1 cellular context compared by ENCODE assay signal in the genomic region with DNA sequence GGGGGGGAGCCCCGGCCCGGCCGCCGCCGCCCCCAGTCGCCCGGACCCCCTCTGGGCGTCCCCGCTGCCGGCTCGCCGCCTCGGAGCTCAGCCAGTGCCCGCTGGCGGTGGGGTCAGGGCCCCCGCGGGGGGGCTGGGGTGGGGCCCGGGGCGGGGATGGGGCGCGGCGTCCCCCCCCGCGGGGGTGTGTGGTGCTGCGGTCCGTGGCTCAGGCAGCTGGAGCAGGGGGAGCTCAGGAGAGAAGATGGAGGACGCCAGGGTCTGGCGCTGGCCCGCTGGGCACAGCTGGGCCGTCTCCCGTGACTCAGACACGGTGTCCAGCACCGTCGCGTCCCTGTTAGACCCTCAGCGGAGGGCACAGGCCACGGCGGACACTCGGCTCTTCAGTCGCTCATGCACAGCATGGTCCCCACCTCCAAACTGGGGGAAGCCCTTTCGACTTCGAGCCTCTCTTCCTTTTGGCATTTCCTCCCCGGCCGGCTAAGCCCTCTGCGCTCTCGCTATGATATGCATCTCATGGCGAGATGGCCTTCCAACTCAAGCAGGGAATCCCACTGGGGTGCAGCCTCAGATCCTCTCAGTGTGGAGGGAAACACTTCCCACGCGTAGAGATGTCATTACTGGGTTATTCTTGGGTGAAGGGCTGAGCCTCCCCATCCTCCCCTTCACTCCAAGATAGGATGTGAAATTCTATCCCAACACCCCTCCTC.
A peak's percentile ranks its signal among the peaks of the same experiment; 100 is the strongest.
TF ChIP-seq lines count a peak whose summit lies in the region.

No MANE protein-coding gene starts in this region.

TF ChIP-seq in K562, 482 proteins besides CTCF, POLR2A, EP300 and RAD21 (continued from another document and continues in another):
- TF ChIP-seq ZNF696 (CRISPR knock-in tag; conservative IDR thresholded peaks at IDR 0.05) (no peak), RB1 (IDR thresholded peaks at IDR 0.05; ENCODE audit: low read depth) (0 out of 2 replicates have a peak, but pooled peaks have one; percentile 27), ZNF79 (CRISPR knock-in tag; IDR thresholded peaks at IDR 0.05; ENCODE audit: low read depth) (no peak), ZNF766 (CRISPR knock-in tag; conservative IDR thresholded peaks at IDR 0.05) (peak; percentile 47; the same call in 1 of the 2 replicates), MECOM (CRISPR knock-in tag; IDR thresholded peaks at IDR 0.05) (no peak), COPS2 (conservative IDR thresholded peaks at IDR 0.05) (no peak), ZNF830 (CRISPR knock-in tag; IDR thresholded peaks at IDR 0.05) (0 out of 2 replicates have a peak, but pooled peaks have one; percentile 93), NCOR1 (IDR thresholded peaks at IDR 0.05) (no peak), OTX1 (CRISPR knock-in tag; IDR thresholded peaks at IDR 0.05) (peak; percentile 80; the same call in 1 of the 2 replicates), CBX3 (IDR thresholded peaks at IDR 0.05; ENCODE audit: borderline replicate concordance in 1 of 2, low read length in 2 of 2) (no peak), ZNF717 (CRISPR knock-in tag; IDR thresholded peaks at IDR 0.05) (0 out of 2 replicates have a peak, but pooled peaks have one; percentile 18), ZNF507 (tag; conservative IDR thresholded peaks at IDR 0.05) (no peak), SMARCA5 (IDR thresholded peaks at IDR 0.05) (no peak), RFX7 (CRISPR knock-in tag; IDR thresholded peaks at IDR 0.05) (no peak), GTF2F1 (IDR thresholded peaks at IDR 0.05; ENCODE audit: low read depth, low read length) (0 out of 2 replicates have a peak, but pooled peaks have one; percentile 62), TRIM28 (IDR thresholded peaks at IDR 0.05) (no peak), SMARCA4 (IDR thresholded peaks at IDR 0.05) (no peak), EGR1 (conservative IDR thresholded peaks at IDR 0.05) (no peak), LARP7 (IDR thresholded peaks at IDR 0.05) (0 out of 2 replicates have a peak, but pooled peaks have one; percentile 19), RNF2 (IDR thresholded peaks at IDR 0.05) (no peak), MTA3 (IDR thresholded peaks at IDR 0.05; ENCODE audit: borderline replicate concordance) (peak; percentile 68; the same call in 1 of the 2 replicates), GATA2 (CRISPR knock-in tag; IDR thresholded peaks at IDR 0.05) (no peak), ZKSCAN8 (CRISPR knock-in tag; IDR thresholded peaks at IDR 0.05) (no peak), ZNF778 (CRISPR knock-in tag; IDR thresholded peaks at IDR 0.05) (no peak), CC2D1A (IDR thresholded peaks at IDR 0.05) (no peak), SRSF7 (optimal IDR thresholded peaks at IDR 0.05; ENCODE audit: low read depth, low read length) (no peak), ZNF253 (CRISPR knock-in tag; conservative IDR thresholded peaks at IDR 0.05) (no peak), ZNF311 (CRISPR knock-in tag; IDR thresholded peaks at IDR 0.05) (no peak), ZNF764 (CRISPR knock-in tag; IDR thresholded peaks at IDR 0.05; ENCODE audit: low read depth) (no peak), NCOA4 (IDR thresholded peaks at IDR 0.05; ENCODE audit: partially characterized antibody) (no peak), CBFB (CRISPR knock-in tag; IDR thresholded peaks at IDR 0.05) (no peak; the same call in 1 of the 2 replicates), ZFP36 (IDR thresholded peaks at IDR 0.05; ENCODE audit: low read depth, low read length, partially characterized antibody) (no peak), HNRNPL (IDR thresholded peaks at IDR 0.05; ENCODE audit: low read depth, low read length) (no peak), DNMT1 (IDR thresholded peaks at IDR 0.05) (peak; percentile 99), HDGF (IDR thresholded peaks at IDR 0.05) (no peak), SRF (CRISPR knock-in tag; IDR thresholded peaks at IDR 0.05) (0 out of 4 replicates have a peak, but pooled peaks of 1 of the 2 experiments have one; percentile 32), TRIM24 (IDR thresholded peaks at IDR 0.05) (no peak), MIER1 (IDR thresholded peaks at IDR 0.05; ENCODE audit: low read depth) (no peak)
- TF ChIP-seq, protein P1, sequence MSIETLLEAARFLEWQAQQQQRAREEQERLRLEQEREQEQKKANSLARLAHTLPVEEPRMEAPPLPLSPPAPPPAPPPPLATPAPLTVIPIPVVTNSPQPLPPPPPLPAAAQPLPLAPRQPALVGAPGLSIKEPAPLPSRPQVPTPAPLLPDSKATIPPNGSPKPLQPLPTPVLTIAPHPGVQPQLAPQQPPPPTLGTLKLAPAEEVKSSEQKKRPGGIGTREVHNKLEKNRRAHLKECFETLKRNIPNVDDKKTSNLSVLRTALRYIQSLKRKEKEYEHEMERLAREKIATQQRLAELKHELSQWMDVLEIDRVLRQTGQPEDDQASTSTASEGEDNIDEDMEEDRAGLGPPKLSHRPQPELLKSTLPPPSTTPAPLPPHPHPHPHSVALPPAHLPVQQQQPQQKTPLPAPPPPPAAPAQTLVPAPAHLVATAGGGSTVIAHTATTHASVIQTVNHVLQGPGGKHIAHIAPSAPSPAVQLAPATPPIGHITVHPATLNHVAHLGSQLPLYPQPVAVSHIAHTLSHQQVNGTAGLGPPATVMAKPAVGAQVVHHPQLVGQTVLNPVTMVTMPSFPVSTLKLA (conservative IDR thresholded peaks at IDR 0.05) = peak in 1 of 2 experiments; percentile 65; a peak in 1 of 4 replicates
- TF ChIP-seq, protein P2, sequence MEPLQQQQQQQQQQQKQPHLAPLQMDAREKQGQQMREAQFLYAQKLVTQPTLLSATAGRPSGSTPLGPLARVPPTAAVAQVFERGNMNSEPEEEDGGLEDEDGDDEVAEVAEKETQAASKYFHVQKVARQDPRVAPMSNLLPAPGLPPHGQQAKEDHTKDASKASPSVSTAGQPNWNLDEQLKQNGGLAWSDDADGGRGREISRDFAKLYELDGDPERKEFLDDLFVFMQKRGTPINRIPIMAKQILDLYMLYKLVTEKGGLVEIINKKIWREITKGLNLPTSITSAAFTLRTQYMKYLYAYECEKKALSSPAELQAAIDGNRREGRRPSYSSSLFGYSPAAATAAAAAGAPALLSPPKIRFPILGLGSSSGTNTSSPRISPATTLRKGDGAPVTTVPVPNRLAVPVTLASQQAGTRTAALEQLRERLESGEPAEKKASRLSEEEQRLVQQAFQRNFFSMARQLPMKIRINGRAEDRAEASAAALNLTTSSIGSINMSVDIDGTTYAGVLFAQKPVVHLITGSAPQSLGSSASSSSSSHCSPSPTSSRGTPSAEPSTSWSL (CRISPR knock-in tag; IDR thresholded peaks at IDR 0.05; ENCODE audit: borderline replicate concordance) = no peak
- TF ChIP-seq, protein P3, sequence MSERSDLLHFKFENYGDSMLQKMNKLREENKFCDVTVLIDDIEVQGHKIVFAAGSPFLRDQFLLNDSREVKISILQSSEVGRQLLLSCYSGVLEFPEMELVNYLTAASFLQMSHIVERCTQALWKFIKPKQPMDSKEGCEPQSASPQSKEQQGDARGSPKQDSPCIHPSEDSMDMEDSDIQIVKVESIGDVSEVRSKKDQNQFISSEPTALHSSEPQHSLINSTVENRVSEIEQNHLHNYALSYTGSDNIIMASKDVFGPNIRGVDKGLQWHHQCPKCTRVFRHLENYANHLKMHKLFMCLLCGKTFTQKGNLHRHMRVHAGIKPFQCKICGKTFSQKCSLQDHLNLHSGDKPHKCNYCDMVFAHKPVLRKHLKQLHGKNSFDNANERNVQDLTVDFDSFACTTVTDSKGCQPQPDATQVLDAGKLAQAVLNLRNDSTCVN (CRISPR knock-in tag; IDR thresholded peaks at IDR 0.05) = peak; percentile 86
- TF ChIP-seq, protein P4, sequence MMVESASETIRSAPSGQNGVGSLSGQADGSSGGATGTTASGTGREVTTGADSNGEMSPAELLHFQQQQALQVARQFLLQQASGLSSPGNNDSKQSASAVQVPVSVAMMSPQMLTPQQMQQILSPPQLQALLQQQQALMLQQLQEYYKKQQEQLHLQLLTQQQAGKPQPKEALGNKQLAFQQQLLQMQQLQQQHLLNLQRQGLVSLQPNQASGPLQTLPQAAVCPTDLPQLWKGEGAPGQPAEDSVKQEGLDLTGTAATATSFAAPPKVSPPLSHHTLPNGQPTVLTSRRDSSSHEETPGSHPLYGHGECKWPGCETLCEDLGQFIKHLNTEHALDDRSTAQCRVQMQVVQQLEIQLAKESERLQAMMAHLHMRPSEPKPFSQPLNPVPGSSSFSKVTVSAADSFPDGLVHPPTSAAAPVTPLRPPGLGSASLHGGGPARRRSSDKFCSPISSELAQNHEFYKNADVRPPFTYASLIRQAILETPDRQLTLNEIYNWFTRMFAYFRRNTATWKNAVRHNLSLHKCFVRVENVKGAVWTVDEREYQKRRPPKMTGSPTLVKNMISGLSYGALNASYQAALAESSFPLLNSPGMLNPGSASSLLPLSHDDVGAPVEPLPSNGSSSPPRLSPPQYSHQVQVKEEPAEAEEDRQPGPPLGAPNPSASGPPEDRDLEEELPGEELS (CRISPR knock-in tag; IDR thresholded peaks at IDR 0.05; ENCODE audit: borderline replicate concordance) = no peak
- TF ChIP-seq, protein P5, sequence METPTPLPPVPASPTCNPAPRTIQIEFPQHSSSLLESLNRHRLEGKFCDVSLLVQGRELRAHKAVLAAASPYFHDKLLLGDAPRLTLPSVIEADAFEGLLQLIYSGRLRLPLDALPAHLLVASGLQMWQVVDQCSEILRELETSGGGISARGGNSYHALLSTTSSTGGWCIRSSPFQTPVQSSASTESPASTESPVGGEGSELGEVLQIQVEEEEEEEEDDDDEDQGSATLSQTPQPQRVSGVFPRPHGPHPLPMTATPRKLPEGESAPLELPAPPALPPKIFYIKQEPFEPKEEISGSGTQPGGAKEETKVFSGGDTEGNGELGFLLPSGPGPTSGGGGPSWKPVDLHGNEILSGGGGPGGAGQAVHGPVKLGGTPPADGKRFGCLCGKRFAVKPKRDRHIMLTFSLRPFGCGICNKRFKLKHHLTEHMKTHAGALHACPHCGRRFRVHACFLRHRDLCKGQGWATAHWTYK (CRISPR knock-in tag; IDR thresholded peaks at IDR 0.05) = peak; percentile 94
- TF ChIP-seq, protein P6, sequence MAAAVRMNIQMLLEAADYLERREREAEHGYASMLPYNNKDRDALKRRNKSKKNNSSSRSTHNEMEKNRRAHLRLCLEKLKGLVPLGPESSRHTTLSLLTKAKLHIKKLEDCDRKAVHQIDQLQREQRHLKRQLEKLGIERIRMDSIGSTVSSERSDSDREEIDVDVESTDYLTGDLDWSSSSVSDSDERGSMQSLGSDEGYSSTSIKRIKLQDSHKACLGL (CRISPR knock-in tag; IDR thresholded peaks at IDR 0.05; ENCODE audit: borderline replicate concordance, poor library complexity, severe bottlenecking) = no peak
- TF ChIP-seq, protein P7, sequence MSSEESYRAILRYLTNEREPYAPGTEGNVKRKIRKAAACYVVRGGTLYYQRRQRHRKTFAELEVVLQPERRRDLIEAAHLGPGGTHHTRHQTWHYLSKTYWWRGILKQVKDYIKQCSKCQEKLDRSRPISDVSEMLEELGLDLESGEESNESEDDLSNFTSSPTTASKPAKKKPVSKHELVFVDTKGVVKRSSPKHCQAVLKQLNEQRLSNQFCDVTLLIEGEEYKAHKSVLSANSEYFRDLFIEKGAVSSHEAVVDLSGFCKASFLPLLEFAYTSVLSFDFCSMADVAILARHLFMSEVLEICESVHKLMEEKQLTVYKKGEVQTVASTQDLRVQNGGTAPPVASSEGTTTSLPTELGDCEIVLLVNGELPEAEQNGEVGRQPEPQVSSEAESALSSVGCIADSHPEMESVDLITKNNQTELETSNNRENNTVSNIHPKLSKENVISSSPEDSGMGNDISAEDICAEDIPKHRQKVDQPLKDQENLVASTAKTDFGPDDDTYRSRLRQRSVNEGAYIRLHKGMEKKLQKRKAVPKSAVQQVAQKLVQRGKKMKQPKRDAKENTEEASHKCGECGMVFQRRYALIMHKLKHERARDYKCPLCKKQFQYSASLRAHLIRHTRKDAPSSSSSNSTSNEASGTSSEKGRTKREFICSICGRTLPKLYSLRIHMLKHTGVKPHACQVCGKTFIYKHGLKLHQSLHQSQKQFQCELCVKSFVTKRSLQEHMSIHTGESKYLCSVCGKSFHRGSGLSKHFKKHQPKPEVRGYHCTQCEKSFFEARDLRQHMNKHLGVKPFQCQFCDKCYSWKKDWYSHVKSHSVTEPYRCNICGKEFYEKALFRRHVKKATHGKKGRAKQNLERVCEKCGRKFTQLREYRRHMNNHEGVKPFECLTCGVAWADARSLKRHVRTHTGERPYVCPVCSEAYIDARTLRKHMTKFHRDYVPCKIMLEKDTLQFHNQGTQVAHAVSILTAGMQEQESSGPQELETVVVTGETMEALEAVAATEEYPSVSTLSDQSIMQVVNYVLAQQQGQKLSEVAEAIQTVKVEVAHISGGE (CRISPR knock-in tag; IDR thresholded peaks at IDR 0.05) = no peak; a peak in 1 of 6 replicates
- TF ChIP-seq, protein P8, sequence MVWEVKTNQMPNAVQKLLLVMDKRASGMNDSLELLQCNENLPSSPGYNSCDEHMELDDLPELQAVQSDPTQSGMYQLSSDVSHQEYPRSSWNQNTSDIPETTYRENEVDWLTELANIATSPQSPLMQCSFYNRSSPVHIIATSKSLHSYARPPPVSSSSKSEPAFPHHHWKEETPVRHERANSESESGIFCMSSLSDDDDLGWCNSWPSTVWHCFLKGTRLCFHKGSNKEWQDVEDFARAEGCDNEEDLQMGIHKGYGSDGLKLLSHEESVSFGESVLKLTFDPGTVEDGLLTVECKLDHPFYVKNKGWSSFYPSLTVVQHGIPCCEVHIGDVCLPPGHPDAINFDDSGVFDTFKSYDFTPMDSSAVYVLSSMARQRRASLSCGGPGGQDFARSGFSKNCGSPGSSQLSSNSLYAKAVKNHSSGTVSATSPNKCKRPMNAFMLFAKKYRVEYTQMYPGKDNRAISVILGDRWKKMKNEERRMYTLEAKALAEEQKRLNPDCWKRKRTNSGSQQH (CRISPR knock-in tag; IDR thresholded peaks at IDR 0.05) = 0 out of 2 replicates have a peak, but pooled peaks have one; percentile 49
- TF ChIP-seq, protein P9, sequence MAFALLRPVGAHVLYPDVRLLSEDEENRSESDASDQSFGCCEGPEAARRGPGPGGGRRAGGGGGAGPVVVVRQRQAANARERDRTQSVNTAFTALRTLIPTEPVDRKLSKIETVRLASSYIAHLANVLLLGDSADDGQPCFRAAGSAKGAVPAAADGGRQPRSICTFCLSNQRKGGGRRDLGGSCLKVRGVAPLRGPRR (CRISPR knock-in tag; IDR thresholded peaks at IDR 0.05) = no peak
- TF ChIP-seq, protein P10, sequence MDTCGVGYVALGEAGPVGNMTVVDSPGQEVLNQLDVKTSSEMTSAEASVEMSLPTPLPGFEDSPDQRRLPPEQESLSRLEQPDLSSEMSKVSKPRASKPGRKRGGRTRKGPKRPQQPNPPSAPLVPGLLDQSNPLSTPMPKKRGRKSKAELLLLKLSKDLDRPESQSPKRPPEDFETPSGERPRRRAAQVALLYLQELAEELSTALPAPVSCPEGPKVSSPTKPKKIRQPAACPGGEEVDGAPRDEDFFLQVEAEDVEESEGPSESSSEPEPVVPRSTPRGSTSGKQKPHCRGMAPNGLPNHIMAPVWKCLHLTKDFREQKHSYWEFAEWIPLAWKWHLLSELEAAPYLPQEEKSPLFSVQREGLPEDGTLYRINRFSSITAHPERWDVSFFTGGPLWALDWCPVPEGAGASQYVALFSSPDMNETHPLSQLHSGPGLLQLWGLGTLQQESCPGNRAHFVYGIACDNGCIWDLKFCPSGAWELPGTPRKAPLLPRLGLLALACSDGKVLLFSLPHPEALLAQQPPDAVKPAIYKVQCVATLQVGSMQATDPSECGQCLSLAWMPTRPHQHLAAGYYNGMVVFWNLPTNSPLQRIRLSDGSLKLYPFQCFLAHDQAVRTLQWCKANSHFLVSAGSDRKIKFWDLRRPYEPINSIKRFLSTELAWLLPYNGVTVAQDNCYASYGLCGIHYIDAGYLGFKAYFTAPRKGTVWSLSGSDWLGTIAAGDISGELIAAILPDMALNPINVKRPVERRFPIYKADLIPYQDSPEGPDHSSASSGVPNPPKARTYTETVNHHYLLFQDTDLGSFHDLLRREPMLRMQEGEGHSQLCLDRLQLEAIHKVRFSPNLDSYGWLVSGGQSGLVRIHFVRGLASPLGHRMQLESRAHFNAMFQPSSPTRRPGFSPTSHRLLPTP (IDR thresholded peaks at IDR 0.05; ENCODE audit: borderline replicate concordance, extremely low read depth, insufficient read length) = no peak
